ENCODE assay signal across 8 cellular contexts in the genomic region with DNA sequence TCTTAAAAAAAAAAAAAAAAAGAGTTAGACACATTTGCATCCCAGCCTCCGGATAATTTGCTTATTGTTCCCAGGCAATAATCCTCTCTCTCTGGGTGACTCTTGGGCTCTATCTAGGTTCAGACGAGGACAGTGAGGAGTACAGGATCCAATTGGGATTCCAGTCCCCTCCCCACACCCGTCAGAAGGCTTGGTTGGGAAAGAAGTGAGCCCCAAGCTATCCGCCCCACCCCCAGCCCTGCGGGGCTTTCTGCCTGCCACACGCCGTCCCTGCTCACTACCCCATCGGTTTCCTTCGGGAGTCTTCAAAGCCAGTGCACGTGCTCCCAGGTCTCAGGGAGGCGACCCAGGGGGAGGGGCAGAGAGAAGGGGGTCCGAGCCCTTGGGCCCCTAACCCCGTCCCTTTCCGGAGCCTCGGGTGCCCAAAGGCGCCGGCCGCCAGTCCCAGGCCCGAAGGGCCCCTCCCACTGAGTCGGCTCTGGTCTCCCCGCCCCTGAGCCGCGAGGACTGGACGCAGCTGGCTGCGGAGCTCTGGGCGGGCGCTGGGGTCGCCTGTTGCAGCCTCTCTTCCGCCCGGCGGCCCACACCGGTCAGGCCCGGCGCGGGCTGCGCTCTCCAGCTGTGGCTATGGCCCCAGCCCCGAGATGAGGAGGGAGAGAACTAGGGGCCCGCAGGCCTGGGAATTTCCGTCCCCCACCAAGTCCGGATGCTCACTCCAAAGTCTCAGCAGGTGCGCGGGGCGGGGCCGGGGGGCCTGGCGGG. TPM values are rescaled to one million over a fixed set of nuclear protein-coding genes. Genes with fewer than 3 reads are reported as not detected.
DNase-seq lines count a peak whose midpoint lies in the region; ATAC-seq, FAIRE-seq and TF ChIP-seq lines count a peak whose summit lies in the region.

No MANE protein-coding gene starts in this region.

- in situ Hi-C loops in HepG2 (cut with HindIII; ENCODE audit: extremely low pct_ligation_motif_present, low pct_unique_long_range_greater_than_20kb) = no loop called here

- peak; percentile 10; the same call in 1 of the 3 replicates for ATAC-seq in DND-41 (ENCODE audit: insufficient read depth, low read depth)
- ATAC-seq in GM19372 (IDR thresholded peaks at IDR 0.05; ENCODE audit: low read depth, unreplicated experiment) = peak; percentile 46
- peak; percentile 57 for ATAC-seq in HG03520 (IDR thresholded peaks at IDR 0.05; ENCODE audit: unreplicated experiment)
- ATAC-seq in HepG2 = peak; percentile 77

- FAIRE-seq in HepG2 (lab: Jason Lieb, UNC) = peak; percentile 58

- no peaks in the 10 kb centered on the region for H3K9me3 ChIP-seq in DND-41 (ENCODE audit: insufficient read depth, low read length, severe bottlenecking)
- H3K9me3 ChIP-seq in HepG2 (ENCODE audit: low read length) = no peaks in the 10 kb centered on the region

- no peaks in the 10 kb centered on the region for H4K20me1 ChIP-seq in DND-41 (ENCODE audit: insufficient read depth, low read length)
- H4K20me1 ChIP-seq in HepG2 (ENCODE audit: insufficient read depth, low read length) = no peaks in the 10 kb centered on the region

- H3K4me3 Mint-ChIP-seq in stimulated activated naive CD8-positive, alpha-beta T cell treated with anti-CD3 and anti-CD28 coated beads, Interleukin-15, Interleukin-2, amounts not matched to agents 100 ng/mL and 50 ng/mL, for 24 hours = peak overlapping the region; percentile 55

- peaks cover 42% of the 10 kb centered on the region for H3K4me1 Mint-ChIP-seq in stimulated activated naive CD8-positive, alpha-beta T cell treated with anti-CD3 and anti-CD28 coated beads, Interleukin-15, Interleukin-2, amounts not matched to agents 100 ng/mL and 50 ng/mL, for 24 hours (ENCODE audit: low read depth)

- BruUV-seq in HepG2 (replicated peaks; lab: Mats Ljungman, UMichigan) = no TSS peak

- no peaks in the 10 kb centered on the region for H3K9me3 Mint-ChIP-seq in stimulated activated naive CD8-positive, alpha-beta T cell treated with anti-CD3 and anti-CD28 coated beads, Interleukin-15, Interleukin-2, amounts not matched to agents 100 ng/mL and 50 ng/mL, for 24 hours

- peaks cover 6% of the 10 kb centered on the region for H3K79me2 ChIP-seq in DND-41 (ENCODE audit: insufficient read depth, low read length)
- H3K79me2 ChIP-seq in HepG2 (ENCODE audit: insufficient read depth, low read length) = peaks cover 2% of the 10 kb centered on the region

- H3K27me3 ChIP-seq in DND-41 (ENCODE audit: insufficient read depth, low read length, poor library complexity) (peaks cover 29% of the 10 kb centered on the region), dorsolateral prefrontal cortex (no peaks in the 10 kb centered on the region), HepG2 (ENCODE audit: control insufficient read depth in 1 of 2, insufficient read depth in 2 of 2, low read length in 2 of 2) (peaks cover 1 to 22% of the 10 kb centered on the region in 2 experiments; a peak in 4 of 5 replicates)

- 2% methylated on average over 16 of the region's 45 CpGs for WGBS in HepG2 (ENCODE audit: low lambda C conversion rate)

- H2AFZ ChIP-seq in DND-41 (ENCODE audit: low read depth, low read length) (no peak overlapping the region; the same call in 1 of the 2 replicates), HepG2 (ENCODE audit: low read length) (peak overlapping the region; percentile 65)

- H3K9ac ChIP-seq in DND-41 (ENCODE audit: low read depth, low read length) (0 out of 2 replicates have a peak overlapping the region, but pooled peaks have one; percentile 12), HepG2 (ENCODE audit: insufficient read depth, low read depth, low read length) (peak overlapping the region; percentile 56; the same call in 1 of the 2 replicates)

- intact Hi-C loops in dorsolateral prefrontal cortex (cut with DNase I) (no loop called here), HepG2 (cut with micrococcal nuclease; ENCODE audit: unreplicated experiment) (loop anchor here (2.0 kb wide), 1 partner anchor 14 kb away; no protein-coding TSS in a partner anchor)

- no peak overlapping the region for H3K4me3 ChIP-seq in DND-41 (ENCODE audit: low read depth in 1 of 2, low read length in 2 of 2)
- H3K4me3 ChIP-seq in dorsolateral prefrontal cortex = peak overlapping the region; percentile 32 to 76 (median 57)
- peak overlapping the region; percentile 59 to 72 (median 69) for H3K4me3 ChIP-seq in HepG2 (replicated peaks in 1 of 3; ENCODE audit: insufficient read depth in 1 of 3, low read depth in 2 of 3, low read length in 3 of 3)

- H3K4me2 ChIP-seq in DND-41 (ENCODE audit: insufficient read depth, low read length) (peak overlapping the region; percentile 44), HepG2 (ENCODE audit: low read depth, low read length) (peak overlapping the region; percentile 82)

- peak; percentile 56 for TF ChIP-seq RAD21 in HepG2 (CRISPR knock-in tag; IDR thresholded peaks at IDR 0.05)

- POLR2A ChIA-PET in HepG2 (lab: Yijun Ruan, JAX) = interaction anchor here (0.6 to 2.1 kb wide), 11 partner anchors 11 to 63 kb away, joined by 3 to 29 read pairs (median 4); partner anchors contain the start of genes HSP90AB1 and SLC35B2

- no peaks in the 10 kb centered on the region for H3K36me3 Mint-ChIP-seq in stimulated activated naive CD8-positive, alpha-beta T cell treated with anti-CD3 and anti-CD28 coated beads, Interleukin-15, Interleukin-2, amounts not matched to agents 100 ng/mL and 50 ng/mL, for 24 hours (ENCODE audit: low read depth)

- CTCF ChIA-PET in HepG2 (lab: Yijun Ruan, JAX; ENCODE audit: low intra/inter-chr PET ratio, low total read pairs) = no interaction called here

- no peak overlapping the region for H3K27ac Mint-ChIP-seq in stimulated activated naive CD8-positive, alpha-beta T cell treated with anti-CD3 and anti-CD28 coated beads, Interleukin-15, Interleukin-2, amounts not matched to agents 100 ng/mL and 50 ng/mL, for 24 hours

- TF ChIP-seq CTCF in DND-41 (IDR thresholded peaks at IDR 0.05; ENCODE audit: borderline replicate concordance, extremely low read depth, low read length, poor library complexity, severe bottlenecking) (no peak), dorsolateral prefrontal cortex (IDR thresholded peaks at IDR 0.05 in 54 of 56, conservative IDR thresholded peaks at IDR 0.05 in 2 of 56; ENCODE audit: low read depth in 1 of 56, partially characterized antibody in 56 of 56) (peak in 1 of 56 donors; percentile 18), HepG2 (CRISPR knock-in tag; IDR thresholded peaks at IDR 0.05) (no peak; the same call in 1 of the 2 replicates)

- H3K36me3 ChIP-seq in DND-41 (ENCODE audit: insufficient read depth, low read length) (no peaks in the 10 kb centered on the region), HepG2 (replicated peaks in 1 of 2; ENCODE audit: control insufficient read depth in 1 of 2, insufficient read depth in 2 of 2, low read length in 2 of 2) (no peaks in the 10 kb centered on the region)

- no peaks in the 10 kb centered on the region for H3K27me3 Mint-ChIP-seq in stimulated activated naive CD8-positive, alpha-beta T cell treated with anti-CD3 and anti-CD28 coated beads, Interleukin-15, Interleukin-2, amounts not matched to agents 100 ng/mL and 50 ng/mL, for 24 hours

- DNase-seq in DND-41 (peak; percentile 66), RPMI8226 (peak; percentile 91), dorsolateral prefrontal cortex (peak in 4 of 10 donors; percentile 45 to 67 (median 58)), HepG2 (ENCODE audit: low spot score) (peak; percentile 80)
- DNase-seq in stimulated activated CD4-positive, alpha-beta T cell treated with anti-CD3 and anti-CD28 coated beads, Interleukin-1b, Interleukin-23, amount 100 ng/mL, for 48 hours = no peak

- TF ChIP-seq POLR2A in HepG2 (IDR thresholded peaks at IDR 0.05; ENCODE audit: insufficient read depth in 1 of 2, low read depth in 2 of 2, low read length in 2 of 2) = no peak

- TF ChIP-seq EP300 in HepG2 (IDR thresholded peaks at IDR 0.05; ENCODE audit: low read depth in 2 of 2, low read length in 2 of 2) = peak in 1 of 2 experiments; percentile 39; a peak in 1 of 4 replicates
- TF ChIP-seq EP300 in HepG2 (CRISPR knock-in tag; IDR thresholded peaks at IDR 0.05; ENCODE audit: borderline replicate concordance) = 0 out of 2 replicates have a peak, but pooled peaks have one; percentile 52

- H3K27ac ChIP-seq in DND-41 (ENCODE audit: low read length) (no peak overlapping the region), dorsolateral prefrontal cortex (peak overlapping the region in 55 of 59 donors; percentile 6 to 88 (median 75)), HepG2 (ENCODE audit: extremely low read length, insufficient read depth, low read length) (peak overlapping the region; percentile 29)

- H3K4me1 ChIP-seq in DND-41 (ENCODE audit: insufficient read depth, low read length) (peaks cover 21% of the 10 kb centered on the region), HepG2 (ENCODE audit: insufficient read depth, low read length) (peaks cover 71% of the 10 kb centered on the region)

RNA-seq across cellular contexts. Expression of gene MYMX, which starts 2.5 kb away (rescaled TPM):
- total RNA-seq in dorsolateral prefrontal cortex (not detected), HepG2 (2016; rRNA removed; fragmentation: Illumina TruSeq; extraction: Trizol) (not detected in 2 replicates)
- total RNA-seq in HepG2 (2016; cell fraction: cytosol; rRNA removed; fragmentation: Illumina TruSeq; extraction: Trizol; ENCODE audit: low read depth) = not detected in 2 replicates
- total RNA-seq in HepG2 (2016; cell fraction: insoluble cytoplasmic fraction; rRNA removed; fragmentation: Illumina TruSeq; extraction: Trizol) = not detected in 2 replicates
- not detected in 2 replicates for total RNA-seq in HepG2 (2016; cell fraction: membrane; rRNA removed; fragmentation: Illumina TruSeq; extraction: Trizol)
- not detected in 2 replicates for total RNA-seq in HepG2 (2016; cell fraction: nucleus; rRNA removed; fragmentation: Illumina TruSeq; extraction: Trizol)
- polyA plus RNA-seq in HepG2 (2011; rRNA removed) = 0.14 TPM in 1 of 2 replicates, not detected in the other
- 0.09 TPM in 1 of 2 replicates, not detected in the other for polyA plus RNA-seq in HepG2 (2011; cell fraction: cytosol; rRNA removed)
- polyA plus RNA-seq in HepG2 (2011; cell fraction: nucleus; rRNA removed) = 0.24 TPM in 1 of 2 replicates, not detected in the other
- not detected in 2 replicates for polyA plus RNA-seq in HepG2 (2012)
- polyA plus RNA-seq in HepG2 (2016; cell fraction: cytosol; fragmentation: Illumina TruSeq; extraction: Trizol; ENCODE audit: low read depth) = not detected in 2 replicates
- polyA plus RNA-seq in HepG2 (2016; cell fraction: insoluble cytoplasmic fraction; fragmentation: Illumina TruSeq; extraction: Trizol; ENCODE audit: low read depth) = not detected in 2 replicates
- not detected in 2 replicates for polyA plus RNA-seq in HepG2 (2016; cell fraction: membrane; fragmentation: Illumina TruSeq; extraction: Trizol; ENCODE audit: low read depth)
- not detected in 2 replicates for polyA plus RNA-seq in HepG2 (2016; cell fraction: nucleus; fragmentation: Illumina TruSeq; extraction: Trizol; ENCODE audit: insufficient read depth, low read depth)
- not detected in 2 replicates for polyA minus RNA-seq in HepG2 (2011; rRNA and poly(A)+ RNA removed; ENCODE audit: low replicate concordance)
- polyA minus RNA-seq in HepG2 (2011; cell fraction: cytosol; rRNA and poly(A)+ RNA removed) = not detected in 2 replicates
- polyA minus RNA-seq in HepG2 (2011; cell fraction: nucleus; rRNA and poly(A)+ RNA removed) = not detected in 2 replicates

RNA-seq across cellular contexts. Expression of gene SLC29A1, which starts 4.2 kb away (rescaled TPM):
- total RNA-seq in dorsolateral prefrontal cortex (10 to 100 TPM; 22.4 to 79.8 (median 47.2) TPM), HepG2 (2016; rRNA removed; fragmentation: Illumina TruSeq; extraction: Trizol) (23.1 and 43.2 TPM in 2 replicates)
- total RNA-seq in HepG2 (2016; cell fraction: cytosol; rRNA removed; fragmentation: Illumina TruSeq; extraction: Trizol; ENCODE audit: low read depth) = 19.7 and 24.6 TPM in 2 replicates
- 22.9 and 41.9 TPM in 2 replicates for total RNA-seq in HepG2 (2016; cell fraction: insoluble cytoplasmic fraction; rRNA removed; fragmentation: Illumina TruSeq; extraction: Trizol)
- total RNA-seq in HepG2 (2016; cell fraction: membrane; rRNA removed; fragmentation: Illumina TruSeq; extraction: Trizol) = 37.5 and 40.9 TPM in 2 replicates
- 42.6 and 53.1 TPM in 2 replicates for total RNA-seq in HepG2 (2016; cell fraction: nucleus; rRNA removed; fragmentation: Illumina TruSeq; extraction: Trizol)
- polyA plus RNA-seq in HepG2 (2011; rRNA removed) = 95.5 and 106 TPM in 2 replicates
- 92.8 and 113 TPM in 2 replicates for polyA plus RNA-seq in HepG2 (2011; cell fraction: cytosol; rRNA removed)
- polyA plus RNA-seq in HepG2 (2011; cell fraction: nucleus; rRNA removed) = 132 and 138 TPM in 2 replicates
- polyA plus RNA-seq in HepG2 (2012) = 38.8 and 43.9 TPM in 2 replicates
- 32.1 and 36.6 TPM in 2 replicates for polyA plus RNA-seq in HepG2 (2016; cell fraction: cytosol; fragmentation: Illumina TruSeq; extraction: Trizol; ENCODE audit: low read depth)
- polyA plus RNA-seq in HepG2 (2016; cell fraction: insoluble cytoplasmic fraction; fragmentation: Illumina TruSeq; extraction: Trizol; ENCODE audit: low read depth) = 35.2 and 35.6 TPM in 2 replicates
- 48.6 and 49.6 TPM in 2 replicates for polyA plus RNA-seq in HepG2 (2016; cell fraction: membrane; fragmentation: Illumina TruSeq; extraction: Trizol; ENCODE audit: low read depth)
- 82.7 and 90.9 TPM in 2 replicates for polyA plus RNA-seq in HepG2 (2016; cell fraction: nucleus; fragmentation: Illumina TruSeq; extraction: Trizol; ENCODE audit: insufficient read depth, low read depth)
- 236 and 248 TPM in 2 replicates for polyA minus RNA-seq in HepG2 (2011; rRNA and poly(A)+ RNA removed; ENCODE audit: low replicate concordance)
- polyA minus RNA-seq in HepG2 (2011; cell fraction: cytosol; rRNA and poly(A)+ RNA removed) = 35.4 and 40.0 TPM in 2 replicates
- 37.0 and 39.3 TPM in 2 replicates for polyA minus RNA-seq in HepG2 (2011; cell fraction: nucleus; rRNA and poly(A)+ RNA removed)

RNA-seq across cellular contexts. Expression of gene HSP90AB1, which starts 27.7 kb away (rescaled TPM):
- total RNA-seq in dorsolateral prefrontal cortex (1,000 to 10,000 TPM in 53 of 120 experiments, 100 to 1,000 TPM in 67; 482 to 1,543 (median 963) TPM), HepG2 (2016; rRNA removed; fragmentation: Illumina TruSeq; extraction: Trizol) (1,472 and 2,212 TPM in 2 replicates)
- total RNA-seq in HepG2 (2016; cell fraction: cytosol; rRNA removed; fragmentation: Illumina TruSeq; extraction: Trizol; ENCODE audit: low read depth) = 123 and 155 TPM in 2 replicates
- 1,508 and 1,964 TPM in 2 replicates for total RNA-seq in HepG2 (2016; cell fraction: insoluble cytoplasmic fraction; rRNA removed; fragmentation: Illumina TruSeq; extraction: Trizol)
- 383 and 490 TPM in 2 replicates for total RNA-seq in HepG2 (2016; cell fraction: membrane; rRNA removed; fragmentation: Illumina TruSeq; extraction: Trizol)
- total RNA-seq in HepG2 (2016; cell fraction: nucleus; rRNA removed; fragmentation: Illumina TruSeq; extraction: Trizol) = 1,014 and 1,081 TPM in 2 replicates
- 1,076 and 1,325 TPM in 2 replicates for polyA plus RNA-seq in HepG2 (2011; rRNA removed)
- 1,072 and 1,224 TPM in 2 replicates for polyA plus RNA-seq in HepG2 (2011; cell fraction: cytosol; rRNA removed)
- polyA plus RNA-seq in HepG2 (2011; cell fraction: nucleus; rRNA removed) = 279 and 406 TPM in 2 replicates
- 1,683 and 1,883 TPM in 2 replicates for polyA plus RNA-seq in HepG2 (2012)
- polyA plus RNA-seq in HepG2 (2016; cell fraction: cytosol; fragmentation: Illumina TruSeq; extraction: Trizol; ENCODE audit: low read depth) = 155 and 188 TPM in 2 replicates
- polyA plus RNA-seq in HepG2 (2016; cell fraction: insoluble cytoplasmic fraction; fragmentation: Illumina TruSeq; extraction: Trizol; ENCODE audit: low read depth) = 2,023 and 2,380 TPM in 2 replicates
- 336 and 456 TPM in 2 replicates for polyA plus RNA-seq in HepG2 (2016; cell fraction: membrane; fragmentation: Illumina TruSeq; extraction: Trizol; ENCODE audit: low read depth)
- polyA plus RNA-seq in HepG2 (2016; cell fraction: nucleus; fragmentation: Illumina TruSeq; extraction: Trizol; ENCODE audit: insufficient read depth, low read depth) = 1,245 and 1,272 TPM in 2 replicates
- polyA minus RNA-seq in HepG2 (2011; rRNA and poly(A)+ RNA removed; ENCODE audit: low replicate concordance) = 1,001 and 1,123 TPM in 2 replicates
- polyA minus RNA-seq in HepG2 (2011; cell fraction: cytosol; rRNA and poly(A)+ RNA removed) = 1,091 and 1,101 TPM in 2 replicates
- polyA minus RNA-seq in HepG2 (2011; cell fraction: nucleus; rRNA and poly(A)+ RNA removed) = 271 and 440 TPM in 2 replicates

RNA-seq across cellular contexts. Expression of gene SLC35B2, which starts 38.1 kb away (rescaled TPM):
- 10 to 100 TPM in 119 of 120 experiments, 1 to 10 TPM in 1; 9.6 to 55.6 (median 23.9) TPM for total RNA-seq in dorsolateral prefrontal cortex
- total RNA-seq in HepG2 (2016; rRNA removed; fragmentation: Illumina TruSeq; extraction: Trizol) = 34.9 and 61.1 TPM in 2 replicates
- total RNA-seq in HepG2 (2016; cell fraction: cytosol; rRNA removed; fragmentation: Illumina TruSeq; extraction: Trizol; ENCODE audit: low read depth) = 21.2 and 24.1 TPM in 2 replicates
- total RNA-seq in HepG2 (2016; cell fraction: insoluble cytoplasmic fraction; rRNA removed; fragmentation: Illumina TruSeq; extraction: Trizol) = 35.1 and 62.8 TPM in 2 replicates
- total RNA-seq in HepG2 (2016; cell fraction: membrane; rRNA removed; fragmentation: Illumina TruSeq; extraction: Trizol) = 44.9 and 53.8 TPM in 2 replicates
- 56.1 and 63.9 TPM in 2 replicates for total RNA-seq in HepG2 (2016; cell fraction: nucleus; rRNA removed; fragmentation: Illumina TruSeq; extraction: Trizol)
- 148 and 168 TPM in 2 replicates for polyA plus RNA-seq in HepG2 (2011; rRNA removed)
- polyA plus RNA-seq in HepG2 (2011; cell fraction: cytosol; rRNA removed) = 139 and 176 TPM in 2 replicates
- polyA plus RNA-seq in HepG2 (2011; cell fraction: nucleus; rRNA removed) = 99.4 and 112 TPM in 2 replicates
- 54.8 and 61.1 TPM in 2 replicates for polyA plus RNA-seq in HepG2 (2012)
- polyA plus RNA-seq in HepG2 (2016; cell fraction: cytosol; fragmentation: Illumina TruSeq; extraction: Trizol; ENCODE audit: low read depth) = 26.8 and 34.1 TPM in 2 replicates
- 41.4 and 43.9 TPM in 2 replicates for polyA plus RNA-seq in HepG2 (2016; cell fraction: insoluble cytoplasmic fraction; fragmentation: Illumina TruSeq; extraction: Trizol; ENCODE audit: low read depth)
- polyA plus RNA-seq in HepG2 (2016; cell fraction: membrane; fragmentation: Illumina TruSeq; extraction: Trizol; ENCODE audit: low read depth) = 45.2 and 53.5 TPM in 2 replicates
- 95.9 and 97.5 TPM in 2 replicates for polyA plus RNA-seq in HepG2 (2016; cell fraction: nucleus; fragmentation: Illumina TruSeq; extraction: Trizol; ENCODE audit: insufficient read depth, low read depth)
- 148 and 221 TPM in 2 replicates for polyA minus RNA-seq in HepG2 (2011; rRNA and poly(A)+ RNA removed; ENCODE audit: low replicate concordance)
- polyA minus RNA-seq in HepG2 (2011; cell fraction: cytosol; rRNA and poly(A)+ RNA removed) = 47.0 and 47.4 TPM in 2 replicates
- 26.1 and 26.9 TPM in 2 replicates for polyA minus RNA-seq in HepG2 (2011; cell fraction: nucleus; rRNA and poly(A)+ RNA removed)

RNA-seq across cellular contexts. Expression of gene NFKBIE, which starts 46.1 kb away (rescaled TPM):
- total RNA-seq in dorsolateral prefrontal cortex (10 to 100 TPM in 13 of 120 experiments, 1 to 10 TPM in 107; 2.9 to 14.4 (median 7.5) TPM), HepG2 (2016; rRNA removed; fragmentation: Illumina TruSeq; extraction: Trizol) (14.5 and 15.0 TPM in 2 replicates)
- 5.3 and 5.4 TPM in 2 replicates for total RNA-seq in HepG2 (2016; cell fraction: cytosol; rRNA removed; fragmentation: Illumina TruSeq; extraction: Trizol; ENCODE audit: low read depth)
- total RNA-seq in HepG2 (2016; cell fraction: insoluble cytoplasmic fraction; rRNA removed; fragmentation: Illumina TruSeq; extraction: Trizol) = 15.7 and 16.3 TPM in 2 replicates
- total RNA-seq in HepG2 (2016; cell fraction: membrane; rRNA removed; fragmentation: Illumina TruSeq; extraction: Trizol) = 10.7 and 10.8 TPM in 2 replicates
- total RNA-seq in HepG2 (2016; cell fraction: nucleus; rRNA removed; fragmentation: Illumina TruSeq; extraction: Trizol) = 8.5 and 11.8 TPM in 2 replicates
- 6.7 and 8.5 TPM in 2 replicates for polyA plus RNA-seq in HepG2 (2011; rRNA removed)
- 7.7 and 9.3 TPM in 2 replicates for polyA plus RNA-seq in HepG2 (2011; cell fraction: cytosol; rRNA removed)
- polyA plus RNA-seq in HepG2 (2011; cell fraction: nucleus; rRNA removed) = 11.7 and 15.6 TPM in 2 replicates
- polyA plus RNA-seq in HepG2 (2012) = 7.1 TPM in 2 replicates
- 3.3 and 4.0 TPM in 2 replicates for polyA plus RNA-seq in HepG2 (2016; cell fraction: cytosol; fragmentation: Illumina TruSeq; extraction: Trizol; ENCODE audit: low read depth)
- polyA plus RNA-seq in HepG2 (2016; cell fraction: insoluble cytoplasmic fraction; fragmentation: Illumina TruSeq; extraction: Trizol; ENCODE audit: low read depth) = 14.6 and 14.8 TPM in 2 replicates
- 5.7 and 7.3 TPM in 2 replicates for polyA plus RNA-seq in HepG2 (2016; cell fraction: membrane; fragmentation: Illumina TruSeq; extraction: Trizol; ENCODE audit: low read depth)
- polyA plus RNA-seq in HepG2 (2016; cell fraction: nucleus; fragmentation: Illumina TruSeq; extraction: Trizol; ENCODE audit: insufficient read depth, low read depth) = 14.2 and 16.3 TPM in 2 replicates
- polyA minus RNA-seq in HepG2 (2011; rRNA and poly(A)+ RNA removed; ENCODE audit: low replicate concordance) = 3.3 and 10.9 TPM in 2 replicates
- 4.6 and 6.2 TPM in 2 replicates for polyA minus RNA-seq in HepG2 (2011; cell fraction: cytosol; rRNA and poly(A)+ RNA removed)
- 4.5 and 8.3 TPM in 2 replicates for polyA minus RNA-seq in HepG2 (2011; cell fraction: nucleus; rRNA and poly(A)+ RNA removed)

Comparison
In these comparisons a context has a peak if more than half of its experiments do, and no peak if none do; other contexts are left out.
1. ATAC-seq: peak in every context shown above with its lines; median percentile 77 in HepG2; 57 in HG03520; 46 in GM19372; 10 in DND-41.
2. H3K4me3 ChIP-seq: peak in dorsolateral prefrontal cortex (59 of 59) and HepG2 (3 of 3); none in DND-41 (0 of 2).